Comparison of ENCODE assay signal across 29 cellular contexts in the genomic region with DNA sequence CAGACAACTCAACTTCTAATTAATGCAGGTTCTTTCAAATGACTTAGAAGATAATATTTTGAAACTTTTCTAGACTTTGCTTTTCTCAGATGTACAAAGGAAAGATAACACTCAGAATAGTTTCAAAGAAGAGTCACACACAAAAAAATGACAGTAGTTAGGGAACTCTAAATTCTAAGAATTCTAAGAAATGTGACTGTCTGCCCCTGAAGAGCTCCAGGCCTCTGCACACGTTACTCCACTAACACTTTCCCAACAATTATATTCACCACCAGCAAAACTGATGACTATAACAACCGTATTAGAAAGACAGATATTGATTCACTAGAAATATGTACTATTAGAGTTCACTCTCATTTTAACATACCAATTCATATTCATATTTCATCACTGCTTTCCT.
"Had no signal": no experiment of that assay in that cellular context is flagged by ENCODE, and none has a peak within 500 bp of the region (broad histone marks: within the 10 kb centered on the region; RNA-seq: fewer than 3 reads in every experiment).

No MANE protein-coding gene starts in this region.

- H3K4me3 Mint-ChIP-seq: activated naive CD4-positive, alpha-beta T cell treated with anti-CD3 and anti-CD28 coated beads for 36 hours; activated T-cell treated with anti-CD3 and anti-CD28 coated beads, Interleukin-2, amount 50 U/mL, for 72 hours; nephron; stimulated activated naive B cell treated with anti-CD40 and anti-IgM and Interleukin-4, amounts not matched to agents 10 μg/mL and 1 μg/mL and 100 μg/mL, for 72 hours; T-helper 1 cell treated with Interleukin-12 subunit alpha and Interleukin-12 subunit beta and Interleukin-4 antibody, amounts not matched to agents 30 μg/mL and 1 μg/mL, for 36 hours had no signal

- H3K9me3 Mint-ChIP-seq: nephron had no signal

- H3K4me3 ChIP-seq: coronary artery, dorsolateral prefrontal cortex, gastrocnemius medialis, left ventricle myocardium inferior, mucosa of descending colon, sigmoid colon, stomach, thyroid gland, upper lobe of right lung had no signal

- H3K27ac Mint-ChIP-seq: activated naive CD4-positive, alpha-beta T cell treated with anti-CD3 and anti-CD28 coated beads for 36 hours; activated T-cell treated with anti-CD3 and anti-CD28 coated beads, Interleukin-2, amount 50 U/mL, for 72 hours; nephron; stimulated activated naive B cell treated with anti-CD40 and anti-IgM and Interleukin-4, amounts not matched to agents 10 μg/mL and 1 μg/mL and 100 μg/mL, for 72 hours; T-helper 1 cell treated with Interleukin-12 subunit alpha and Interleukin-12 subunit beta and Interleukin-4 antibody, amounts not matched to agents 30 μg/mL and 1 μg/mL, for 36 hours had no signal

- H3K27ac ChIP-seq: brain microvascular endothelial cell, coronary artery, dorsolateral prefrontal cortex, gastrocnemius medialis, left ventricle myocardium inferior, sigmoid colon, stomach, thyroid gland, upper lobe of right lung, WERI-Rb-1 had no signal

- H3K27me3 ChIP-seq: brain microvascular endothelial cell, gastrocnemius medialis, sigmoid colon, stomach, thyroid gland, upper lobe of right lung had no signal

- H3K36me3 ChIP-seq: brain microvascular endothelial cell, gastrocnemius medialis, left ventricle myocardium inferior, sigmoid colon, stomach, thyroid gland, upper lobe of right lung, WERI-Rb-1 had no signal

- H3K9me3 ChIP-seq: gastrocnemius medialis, left ventricle myocardium inferior, mucosa of descending colon, sigmoid colon, stomach, thyroid gland, upper lobe of right lung had no signal

- DNase-seq: activated CD4-positive, alpha-beta T cell treated with anti-CD3 and anti-CD28 coated beads, Interleukin-2, amount 50 U/mL, for 1 hour; activated effector memory CD4-positive, alpha-beta T cell treated with Interleukin-2 at 50 U/mL for 16 hours; activated naive CD4-positive, alpha-beta T cell treated with anti-CD3 and anti-CD28 coated beads for 36 hours; activated T-cell treated with anti-CD3 and anti-CD28 coated beads for 4 hours; activated T-cell treated with anti-CD3 and anti-CD28 coated beads, Interleukin-2, amount 50 U/mL, for 72 hours; amniotic stem cell; brain microvascular endothelial cell; dorsolateral prefrontal cortex; effector memory CD4-positive, alpha-beta T cell; erythroblast; gastrocnemius medialis; glutamatergic neuron; left ventricle myocardium inferior; mucosa of descending colon; posterior cingulate gyrus; sigmoid colon; small intestine; stimulated activated CD4-positive, alpha-beta T cell treated with anti-CD3 and anti-CD28 coated beads, Interleukin-1b, Interleukin-23, amount 100 ng/mL, for 48 hours; stimulated activated CD4-positive, alpha-beta T cell treated with anti-CD3 and anti-CD28 coated beads, Interleukin-4, amount 100 ng/mL, for 4 hours; stimulated activated CD8-positive, alpha-beta memory T cell treated with anti-CD3 and anti-CD28 coated beads, Interleukin-4, amount 100 ng/mL, for 48 hours; stimulated activated naive B cell treated with anti-CD40 and anti-IgM and Interleukin-4, amounts not matched to agents 10 μg/mL and 1 μg/mL and 100 μg/mL, for 72 hours; stomach; T1000; thyroid gland; upper lobe of right lung; WERI-Rb-1 had no signal

- H3K36me3 Mint-ChIP-seq: stimulated activated naive B cell treated with anti-CD40 and anti-IgM and Interleukin-4, amounts not matched to agents 10 μg/mL and 1 μg/mL and 100 μg/mL, for 72 hours had no signal

- ATAC-seq: activated T-cell treated with anti-CD3 and anti-CD28 coated beads, Interleukin-2, amount 50 U/mL, for 72 hours; gastrocnemius medialis; mucosa of descending colon; stimulated activated naive B cell treated with anti-CD40 and anti-IgM and Interleukin-4, amounts not matched to agents 10 μg/mL and 1 μg/mL and 100 μg/mL, for 72 hours; upper lobe of right lung had no signal

- H3K4me1 ChIP-seq: gastrocnemius medialis, left ventricle myocardium inferior, sigmoid colon, stomach, thyroid gland, upper lobe of right lung had no signal

- H3K27me3 Mint-ChIP-seq: stimulated activated naive B cell treated with anti-CD40 and anti-IgM and Interleukin-4, amounts not matched to agents 10 μg/mL and 1 μg/mL and 100 μg/mL, for 72 hours had no signal
